15 cellular contexts compared by ENCODE assay signal in genomic region chr11:119031912-119032280, GRCh38.
"Had no signal": no experiment of that assay in that cellular context is flagged by ENCODE, and none has a peak within 500 bp of the region (broad histone marks: within the 10 kb centered on the region; RNA-seq: fewer than 3 reads in every experiment).

No MANE protein-coding gene starts in this region.

- H3K36me3 ChIP-seq: ovary, thoracic aorta had no signal

- DNase-seq: activated CD4-positive, alpha-beta memory T cell treated with anti-CD3 and anti-CD28 coated beads for 36 hours; activated CD4-positive, alpha-beta T cell treated with anti-CD3 and anti-CD28 coated beads for 1 hour; activated CD8-positive, alpha-beta memory T cell treated with anti-CD3 and anti-CD28 coated beads, Interleukin-2, amount 10 ng/mL, durations not matched to agents 7 days and 5 days; activated effector memory CD4-positive, alpha-beta T cell treated with Interleukin-2 at 50 U/mL for 16 hours; activated T-cell treated with anti-CD3 and anti-CD28 coated beads, Interleukin-2, amount 50 U/mL, for 1 hour; anterior cingulate cortex; effector CD8-positive, alpha-beta T cell; head of caudate nucleus; kidney glomerular epithelial cell; ovary; T-cell had no signal

- H3K36me3 Mint-ChIP-seq: natural killer cell treated with Interleukin-12 subunit alpha and Interleukin-12 subunit beta and Interleukin-15 and Interleukin-18, amount 100 ng/mL, for 72 hours; T-cell had no signal

- H3K27ac ChIP-seq: ovary, thoracic aorta had no signal

- H3K27me3 ChIP-seq: ovary had no signal

- H3K9me3 Mint-ChIP-seq: activated CD4-positive, alpha-beta memory T cell treated with anti-CD3 and anti-CD28 coated beads for 36 hours; activated naive CD4-positive, alpha-beta T cell treated with anti-CD3 and anti-CD28 coated beads, Interleukin-2, amount 50 U/mL, for 72 hours; natural killer cell treated with Interleukin-12 subunit alpha and Interleukin-12 subunit beta and Interleukin-15 and Interleukin-18, amount 100 ng/mL, for 72 hours; stimulated activated effector memory CD8-positive, alpha-beta T cell treated with anti-CD3 and anti-CD28 coated beads, Interleukin-12 subunit alpha, Interleukin-12 subunit beta, amount 100 ng/mL, for 72 hours; T-cell had no signal

- H3K4me3 Mint-ChIP-seq: activated CD4-positive, alpha-beta memory T cell treated with anti-CD3 and anti-CD28 coated beads for 36 hours; activated CD8-positive, alpha-beta memory T cell treated with anti-CD3 and anti-CD28 coated beads, Interleukin-2, amount 10 ng/mL, durations not matched to agents 7 days and 5 days; stimulated activated effector memory CD8-positive, alpha-beta T cell treated with anti-CD3 and anti-CD28 coated beads, Interleukin-12 subunit alpha, Interleukin-12 subunit beta, amount 100 ng/mL, for 72 hours had no signal

- H3K27me3 Mint-ChIP-seq: activated CD4-positive, alpha-beta memory T cell treated with anti-CD3 and anti-CD28 coated beads for 36 hours; activated CD8-positive, alpha-beta memory T cell treated with anti-CD3 and anti-CD28 coated beads, Interleukin-2, amount 10 ng/mL, durations not matched to agents 7 days and 5 days; natural killer cell treated with Interleukin-12 subunit alpha and Interleukin-12 subunit beta and Interleukin-15 and Interleukin-18, amount 100 ng/mL, for 72 hours; T-cell had no signal

- H3K9me3 ChIP-seq: ovary, thoracic aorta had no signal

- H3K4me3 ChIP-seq: ovary had no signal

- H3K27ac Mint-ChIP-seq: activated CD4-positive, alpha-beta memory T cell treated with anti-CD3 and anti-CD28 coated beads for 36 hours; activated CD8-positive, alpha-beta memory T cell treated with anti-CD3 and anti-CD28 coated beads, Interleukin-2, amount 10 ng/mL, durations not matched to agents 7 days and 5 days; stimulated activated effector memory CD8-positive, alpha-beta T cell treated with anti-CD3 and anti-CD28 coated beads, Interleukin-12 subunit alpha, Interleukin-12 subunit beta, amount 100 ng/mL, for 72 hours had no signal

- ATAC-seq: activated CD8-positive, alpha-beta memory T cell treated with anti-CD3 and anti-CD28 coated beads, Interleukin-2, amount 10 ng/mL, durations not matched to agents 7 days and 5 days; activated naive CD4-positive, alpha-beta T cell treated with anti-CD3 and anti-CD28 coated beads, Interleukin-2, amount 50 U/mL, for 72 hours; natural killer cell treated with Interleukin-12 subunit alpha and Interleukin-12 subunit beta and Interleukin-15 and Interleukin-18, amount 100 ng/mL, for 72 hours; stimulated activated effector memory CD8-positive, alpha-beta T cell treated with anti-CD3 and anti-CD28 coated beads, Interleukin-12 subunit alpha, Interleukin-12 subunit beta, amount 100 ng/mL, for 72 hours; T-cell had no signal
